In the genomic region with DNA sequence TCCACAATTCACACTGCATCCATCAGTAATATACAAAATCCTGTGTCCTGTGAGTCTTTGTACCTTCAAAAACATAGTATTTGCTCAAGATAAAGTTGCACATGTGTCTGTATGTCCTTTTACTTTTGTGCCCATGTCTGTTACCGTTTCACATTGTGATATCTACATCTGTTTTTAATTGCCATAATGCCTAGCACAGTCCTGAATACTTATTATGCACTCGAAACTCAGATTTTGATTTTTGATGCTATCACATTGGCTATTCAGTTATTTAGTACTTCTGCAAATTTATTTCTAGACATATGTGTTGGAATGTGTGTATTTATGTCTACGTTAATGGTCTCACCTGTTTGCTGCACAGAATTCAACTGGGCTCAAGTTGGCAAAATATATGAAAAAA, we compare ENCODE assay signal across 8 cellular contexts.
"Had no signal": no experiment of that assay in that cellular context is flagged by ENCODE, and none has a peak within 500 bp of the region (broad histone marks: within the 10 kb centered on the region; RNA-seq: fewer than 3 reads in every experiment).

No MANE protein-coding gene starts in this region.

- ATAC-seq: GM23338, HCT116, K562 had no signal

- H3K4me2 ChIP-seq: GM23338 had no signal

- H3K4me3 ChIP-seq: GM23338, HAP-1, K562 had no signal

- DNase-seq: H7, HFFc6, IMR-90, KG1 had no signal

- H2AFZ ChIP-seq: GM23338 had no signal

- H3K36me3 ChIP-seq: HAP-1 had no signal

- H3K4me1 ChIP-seq: HAP-1 had no signal
